1 cellular context compared by ENCODE assay signal in the genomic region with DNA sequence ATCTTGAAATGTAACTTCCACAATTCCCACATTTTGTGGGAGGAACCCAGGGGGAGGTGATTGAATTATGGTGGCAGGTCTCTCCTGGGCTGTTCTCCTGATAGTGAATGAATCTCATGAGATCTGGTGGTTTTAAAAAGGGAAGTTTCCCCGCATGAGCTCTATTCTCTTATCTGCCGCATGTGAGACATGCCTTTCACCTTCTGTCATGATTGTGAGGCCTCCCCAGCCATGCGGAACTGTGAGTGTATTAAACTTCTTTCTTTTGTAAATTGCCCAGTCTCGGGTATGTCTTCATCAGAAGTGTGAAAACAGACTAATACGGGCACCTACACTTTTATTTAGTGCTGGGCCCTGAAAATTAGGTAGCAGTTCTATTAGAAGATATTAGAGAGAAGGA.
TF ChIP-seq lines count a peak whose summit lies in the region.

No MANE protein-coding gene starts in this region.

TF ChIP-seq in GM12878, 131 proteins besides CTCF, POLR2A, EP300 and RAD21 (continued from another document):
- TF ChIP-seq, protein P1, sequence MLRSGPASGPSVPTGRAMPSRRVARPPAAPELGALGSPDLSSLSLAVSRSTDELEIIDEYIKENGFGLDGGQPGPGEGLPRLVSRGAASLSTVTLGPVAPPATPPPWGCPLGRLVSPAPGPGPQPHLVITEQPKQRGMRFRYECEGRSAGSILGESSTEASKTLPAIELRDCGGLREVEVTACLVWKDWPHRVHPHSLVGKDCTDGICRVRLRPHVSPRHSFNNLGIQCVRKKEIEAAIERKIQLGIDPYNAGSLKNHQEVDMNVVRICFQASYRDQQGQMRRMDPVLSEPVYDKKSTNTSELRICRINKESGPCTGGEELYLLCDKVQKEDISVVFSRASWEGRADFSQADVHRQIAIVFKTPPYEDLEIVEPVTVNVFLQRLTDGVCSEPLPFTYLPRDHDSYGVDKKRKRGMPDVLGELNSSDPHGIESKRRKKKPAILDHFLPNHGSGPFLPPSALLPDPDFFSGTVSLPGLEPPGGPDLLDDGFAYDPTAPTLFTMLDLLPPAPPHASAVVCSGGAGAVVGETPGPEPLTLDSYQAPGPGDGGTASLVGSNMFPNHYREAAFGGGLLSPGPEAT (IDR thresholded peaks at IDR 0.05; ENCODE audit: low read depth) = peak; percentile 60; the same call in 1 of the 2 replicates
- TF ChIP-seq, protein P2, sequence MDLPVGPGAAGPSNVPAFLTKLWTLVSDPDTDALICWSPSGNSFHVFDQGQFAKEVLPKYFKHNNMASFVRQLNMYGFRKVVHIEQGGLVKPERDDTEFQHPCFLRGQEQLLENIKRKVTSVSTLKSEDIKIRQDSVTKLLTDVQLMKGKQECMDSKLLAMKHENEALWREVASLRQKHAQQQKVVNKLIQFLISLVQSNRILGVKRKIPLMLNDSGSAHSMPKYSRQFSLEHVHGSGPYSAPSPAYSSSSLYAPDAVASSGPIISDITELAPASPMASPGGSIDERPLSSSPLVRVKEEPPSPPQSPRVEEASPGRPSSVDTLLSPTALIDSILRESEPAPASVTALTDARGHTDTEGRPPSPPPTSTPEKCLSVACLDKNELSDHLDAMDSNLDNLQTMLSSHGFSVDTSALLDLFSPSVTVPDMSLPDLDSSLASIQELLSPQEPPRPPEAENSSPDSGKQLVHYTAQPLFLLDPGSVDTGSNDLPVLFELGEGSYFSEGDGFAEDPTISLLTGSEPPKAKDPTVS (IDR thresholded peaks at IDR 0.05; ENCODE audit: low read depth, low read length) = no peak
- no peak for TF ChIP-seq TCF3 (IDR thresholded peaks at IDR 0.05; ENCODE audit: borderline replicate concordance, insufficient read depth, low read depth, low read length)
- no peak for TF ChIP-seq SPI1 (IDR thresholded peaks at IDR 0.05; ENCODE audit: borderline replicate concordance, insufficient read depth, low read depth, low read length)
- peak; percentile 29; the same call in 1 of the 2 replicates for TF ChIP-seq BACH1 (IDR thresholded peaks at IDR 0.05; ENCODE audit: borderline replicate concordance)
- TF ChIP-seq SUPT20H (IDR thresholded peaks at IDR 0.05; ENCODE audit: borderline replicate concordance, control insufficient read depth, low read depth, low read length) = no peak
- no peak for TF ChIP-seq YBX1 (IDR thresholded peaks at IDR 0.05)
- TF ChIP-seq, protein P3, sequence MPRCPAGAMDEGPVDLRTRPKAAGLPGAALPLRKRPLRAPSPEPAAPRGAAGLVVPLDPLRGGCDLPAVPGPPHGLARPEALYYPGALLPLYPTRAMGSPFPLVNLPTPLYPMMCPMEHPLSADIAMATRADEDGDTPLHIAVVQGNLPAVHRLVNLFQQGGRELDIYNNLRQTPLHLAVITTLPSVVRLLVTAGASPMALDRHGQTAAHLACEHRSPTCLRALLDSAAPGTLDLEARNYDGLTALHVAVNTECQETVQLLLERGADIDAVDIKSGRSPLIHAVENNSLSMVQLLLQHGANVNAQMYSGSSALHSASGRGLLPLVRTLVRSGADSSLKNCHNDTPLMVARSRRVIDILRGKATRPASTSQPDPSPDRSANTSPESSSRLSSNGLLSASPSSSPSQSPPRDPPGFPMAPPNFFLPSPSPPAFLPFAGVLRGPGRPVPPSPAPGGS (IDR thresholded peaks at IDR 0.05; ENCODE audit: borderline replicate concordance, insufficient read depth, low read depth, low read length, poor library complexity, severe bottlenecking) = no peak
- TF ChIP-seq RUNX3 (IDR thresholded peaks at IDR 0.05; ENCODE audit: low read length) = peak; percentile 50; the same call in 1 of the 2 replicates
- TF ChIP-seq, protein P4, sequence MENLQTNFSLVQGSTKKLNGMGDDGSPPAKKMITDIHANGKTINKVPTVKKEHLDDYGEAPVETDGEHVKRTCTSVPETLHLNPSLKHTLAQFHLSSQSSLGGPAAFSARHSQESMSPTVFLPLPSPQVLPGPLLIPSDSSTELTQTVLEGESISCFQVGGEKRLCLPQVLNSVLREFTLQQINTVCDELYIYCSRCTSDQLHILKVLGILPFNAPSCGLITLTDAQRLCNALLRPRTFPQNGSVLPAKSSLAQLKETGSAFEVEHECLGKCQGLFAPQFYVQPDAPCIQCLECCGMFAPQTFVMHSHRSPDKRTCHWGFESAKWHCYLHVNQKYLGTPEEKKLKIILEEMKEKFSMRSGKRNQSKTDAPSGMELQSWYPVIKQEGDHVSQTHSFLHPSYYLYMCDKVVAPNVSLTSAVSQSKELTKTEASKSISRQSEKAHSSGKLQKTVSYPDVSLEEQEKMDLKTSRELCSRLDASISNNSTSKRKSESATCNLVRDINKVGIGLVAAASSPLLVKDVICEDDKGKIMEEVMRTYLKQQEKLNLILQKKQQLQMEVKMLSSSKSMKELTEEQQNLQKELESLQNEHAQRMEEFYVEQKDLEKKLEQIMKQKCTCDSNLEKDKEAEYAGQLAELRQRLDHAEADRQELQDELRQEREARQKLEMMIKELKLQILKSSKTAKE (IDR thresholded peaks at IDR 0.05; ENCODE audit: low read depth, poor library complexity, severe bottlenecking) = peak; percentile 68
- no peak for TF ChIP-seq SIX5 (IDR thresholded peaks at IDR 0.05; ENCODE audit: low read depth, low read length, severe bottlenecking)
- no peak for TF ChIP-seq TAF1 (IDR thresholded peaks at IDR 0.05; ENCODE audit: borderline replicate concordance, low read depth, low read length)
- TF ChIP-seq BHLHE40 (IDR thresholded peaks at IDR 0.05; ENCODE audit: borderline replicate concordance in 1 of 2, low read depth in 2 of 2, low read length in 1 of 2) = peak; percentile 54 to 74; a peak in 3 of 4 replicates
- TF ChIP-seq ZZZ3 (IDR thresholded peaks at IDR 0.05; ENCODE audit: control insufficient read depth, insufficient read length, low read depth) = no peak
- no peak for TF ChIP-seq CHD1 (IDR thresholded peaks at IDR 0.05; ENCODE audit: low read depth, low read length)
- TF ChIP-seq POU2F2 (IDR thresholded peaks at IDR 0.05; ENCODE audit: borderline replicate concordance, low read depth, low read length) = no peak
- TF ChIP-seq, protein P5, sequence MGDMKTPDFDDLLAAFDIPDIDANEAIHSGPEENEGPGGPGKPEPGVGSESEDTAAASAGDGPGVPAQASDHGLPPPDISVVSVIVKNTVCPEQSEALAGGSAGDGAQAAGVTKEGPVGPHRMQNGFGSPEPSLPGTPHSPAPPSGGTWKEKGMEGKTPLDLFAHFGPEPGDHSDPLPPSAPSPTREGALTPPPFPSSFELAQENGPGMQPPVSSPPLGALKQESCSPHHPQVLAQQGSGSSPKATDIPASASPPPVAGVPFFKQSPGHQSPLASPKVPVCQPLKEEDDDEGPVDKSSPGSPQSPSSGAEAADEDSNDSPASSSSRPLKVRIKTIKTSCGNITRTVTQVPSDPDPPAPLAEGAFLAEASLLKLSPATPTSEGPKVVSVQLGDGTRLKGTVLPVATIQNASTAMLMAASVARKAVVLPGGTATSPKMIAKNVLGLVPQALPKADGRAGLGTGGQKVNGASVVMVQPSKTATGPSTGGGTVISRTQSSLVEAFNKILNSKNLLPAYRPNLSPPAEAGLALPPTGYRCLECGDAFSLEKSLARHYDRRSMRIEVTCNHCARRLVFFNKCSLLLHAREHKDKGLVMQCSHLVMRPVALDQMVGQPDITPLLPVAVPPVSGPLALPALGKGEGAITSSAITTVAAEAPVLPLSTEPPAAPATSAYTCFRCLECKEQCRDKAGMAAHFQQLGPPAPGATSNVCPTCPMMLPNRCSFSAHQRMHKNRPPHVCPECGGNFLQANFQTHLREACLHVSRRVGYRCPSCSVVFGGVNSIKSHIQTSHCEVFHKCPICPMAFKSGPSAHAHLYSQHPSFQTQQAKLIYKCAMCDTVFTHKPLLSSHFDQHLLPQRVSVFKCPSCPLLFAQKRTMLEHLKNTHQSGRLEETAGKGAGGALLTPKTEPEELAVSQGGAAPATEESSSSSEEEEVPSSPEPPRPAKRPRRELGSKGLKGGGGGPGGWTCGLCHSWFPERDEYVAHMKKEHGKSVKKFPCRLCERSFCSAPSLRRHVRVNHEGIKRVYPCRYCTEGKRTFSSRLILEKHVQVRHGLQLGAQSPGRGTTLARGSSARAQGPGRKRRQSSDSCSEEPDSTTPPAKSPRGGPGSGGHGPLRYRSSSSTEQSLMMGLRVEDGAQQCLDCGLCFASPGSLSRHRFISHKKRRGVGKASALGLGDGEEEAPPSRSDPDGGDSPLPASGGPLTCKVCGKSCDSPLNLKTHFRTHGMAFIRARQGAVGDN (IDR thresholded peaks at IDR 0.05) = peak; percentile 50; the same call in 1 of the 2 replicates
- peak; percentile 44 for TF ChIP-seq DPF2 (IDR thresholded peaks at IDR 0.05)
- no peak for TF ChIP-seq TCF7 (IDR thresholded peaks at IDR 0.05; ENCODE audit: borderline replicate concordance)
- TF ChIP-seq, protein P6, sequence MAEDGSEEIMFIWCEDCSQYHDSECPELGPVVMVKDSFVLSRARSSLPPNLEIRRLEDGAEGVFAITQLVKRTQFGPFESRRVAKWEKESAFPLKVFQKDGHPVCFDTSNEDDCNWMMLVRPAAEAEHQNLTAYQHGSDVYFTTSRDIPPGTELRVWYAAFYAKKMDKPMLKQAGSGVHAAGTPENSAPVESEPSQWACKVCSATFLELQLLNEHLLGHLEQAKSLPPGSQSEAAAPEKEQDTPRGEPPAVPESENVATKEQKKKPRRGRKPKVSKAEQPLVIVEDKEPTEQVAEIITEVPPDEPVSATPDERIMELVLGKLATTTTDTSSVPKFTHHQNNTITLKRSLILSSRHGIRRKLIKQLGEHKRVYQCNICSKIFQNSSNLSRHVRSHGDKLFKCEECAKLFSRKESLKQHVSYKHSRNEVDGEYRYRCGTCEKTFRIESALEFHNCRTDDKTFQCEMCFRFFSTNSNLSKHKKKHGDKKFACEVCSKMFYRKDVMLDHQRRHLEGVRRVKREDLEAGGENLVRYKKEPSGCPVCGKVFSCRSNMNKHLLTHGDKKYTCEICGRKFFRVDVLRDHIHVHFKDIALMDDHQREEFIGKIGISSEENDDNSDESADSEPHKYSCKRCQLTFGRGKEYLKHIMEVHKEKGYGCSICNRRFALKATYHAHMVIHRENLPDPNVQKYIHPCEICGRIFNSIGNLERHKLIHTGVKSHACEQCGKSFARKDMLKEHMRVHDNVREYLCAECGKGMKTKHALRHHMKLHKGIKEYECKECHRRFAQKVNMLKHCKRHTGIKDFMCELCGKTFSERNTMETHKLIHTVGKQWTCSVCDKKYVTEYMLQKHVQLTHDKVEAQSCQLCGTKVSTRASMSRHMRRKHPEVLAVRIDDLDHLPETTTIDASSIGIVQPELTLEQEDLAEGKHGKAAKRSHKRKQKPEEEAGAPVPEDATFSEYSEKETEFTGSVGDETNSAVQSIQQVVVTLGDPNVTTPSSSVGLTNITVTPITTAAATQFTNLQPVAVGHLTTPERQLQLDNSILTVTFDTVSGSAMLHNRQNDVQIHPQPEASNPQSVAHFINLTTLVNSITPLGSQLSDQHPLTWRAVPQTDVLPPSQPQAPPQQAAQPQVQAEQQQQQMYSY (CRISPR knock-in tag; IDR thresholded peaks at IDR 0.05) = no peak
- TF ChIP-seq, protein P7, sequence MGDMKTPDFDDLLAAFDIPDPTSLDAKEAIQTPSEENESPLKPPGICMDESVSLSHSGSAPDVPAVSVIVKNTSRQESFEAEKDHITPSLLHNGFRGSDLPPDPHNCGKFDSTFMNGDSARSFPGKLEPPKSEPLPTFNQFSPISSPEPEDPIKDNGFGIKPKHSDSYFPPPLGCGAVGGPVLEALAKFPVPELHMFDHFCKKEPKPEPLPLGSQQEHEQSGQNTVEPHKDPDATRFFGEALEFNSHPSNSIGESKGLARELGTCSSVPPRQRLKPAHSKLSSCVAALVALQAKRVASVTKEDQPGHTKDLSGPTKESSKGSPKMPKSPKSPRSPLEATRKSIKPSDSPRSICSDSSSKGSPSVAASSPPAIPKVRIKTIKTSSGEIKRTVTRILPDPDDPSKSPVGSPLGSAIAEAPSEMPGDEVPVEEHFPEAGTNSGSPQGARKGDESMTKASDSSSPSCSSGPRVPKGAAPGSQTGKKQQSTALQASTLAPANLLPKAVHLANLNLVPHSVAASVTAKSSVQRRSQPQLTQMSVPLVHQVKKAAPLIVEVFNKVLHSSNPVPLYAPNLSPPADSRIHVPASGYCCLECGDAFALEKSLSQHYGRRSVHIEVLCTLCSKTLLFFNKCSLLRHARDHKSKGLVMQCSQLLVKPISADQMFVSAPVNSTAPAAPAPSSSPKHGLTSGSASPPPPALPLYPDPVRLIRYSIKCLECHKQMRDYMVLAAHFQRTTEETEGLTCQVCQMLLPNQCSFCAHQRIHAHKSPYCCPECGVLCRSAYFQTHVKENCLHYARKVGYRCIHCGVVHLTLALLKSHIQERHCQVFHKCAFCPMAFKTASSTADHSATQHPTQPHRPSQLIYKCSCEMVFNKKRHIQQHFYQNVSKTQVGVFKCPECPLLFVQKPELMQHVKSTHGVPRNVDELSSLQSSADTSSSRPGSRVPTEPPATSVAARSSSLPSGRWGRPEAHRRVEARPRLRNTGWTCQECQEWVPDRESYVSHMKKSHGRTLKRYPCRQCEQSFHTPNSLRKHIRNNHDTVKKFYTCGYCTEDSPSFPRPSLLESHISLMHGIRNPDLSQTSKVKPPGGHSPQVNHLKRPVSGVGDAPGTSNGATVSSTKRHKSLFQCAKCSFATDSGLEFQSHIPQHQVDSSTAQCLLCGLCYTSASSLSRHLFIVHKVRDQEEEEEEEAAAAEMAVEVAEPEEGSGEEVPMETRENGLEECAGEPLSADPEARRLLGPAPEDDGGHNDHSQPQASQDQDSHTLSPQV (IDR thresholded peaks at IDR 0.05) = no peak
- TF ChIP-seq ETV6 (conservative IDR thresholded peaks at IDR 0.05 in 1 of 2, IDR thresholded peaks at IDR 0.05 in 1 of 2; ENCODE audit: borderline replicate concordance in 1 of 2, low read depth in 1 of 2) = no peak
- no peak for TF ChIP-seq NFIC (IDR thresholded peaks at IDR 0.05; ENCODE audit: low read depth, low read length)
- TF ChIP-seq, protein P8, sequence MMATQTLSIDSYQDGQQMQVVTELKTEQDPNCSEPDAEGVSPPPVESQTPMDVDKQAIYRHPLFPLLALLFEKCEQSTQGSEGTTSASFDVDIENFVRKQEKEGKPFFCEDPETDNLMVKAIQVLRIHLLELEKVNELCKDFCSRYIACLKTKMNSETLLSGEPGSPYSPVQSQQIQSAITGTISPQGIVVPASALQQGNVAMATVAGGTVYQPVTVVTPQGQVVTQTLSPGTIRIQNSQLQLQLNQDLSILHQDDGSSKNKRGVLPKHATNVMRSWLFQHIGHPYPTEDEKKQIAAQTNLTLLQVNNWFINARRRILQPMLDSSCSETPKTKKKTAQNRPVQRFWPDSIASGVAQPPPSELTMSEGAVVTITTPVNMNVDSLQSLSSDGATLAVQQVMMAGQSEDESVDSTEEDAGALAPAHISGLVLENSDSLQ (IDR thresholded peaks at IDR 0.05) = no peak
- peak; percentile 64 for TF ChIP-seq MTA2 (IDR thresholded peaks at IDR 0.05; ENCODE audit: low read depth)
- no peak for TF ChIP-seq NR2C2 (IDR thresholded peaks at IDR 0.05; ENCODE audit: borderline replicate concordance, control insufficient read depth, insufficient read length, low read depth)
- TF ChIP-seq, protein P9, sequence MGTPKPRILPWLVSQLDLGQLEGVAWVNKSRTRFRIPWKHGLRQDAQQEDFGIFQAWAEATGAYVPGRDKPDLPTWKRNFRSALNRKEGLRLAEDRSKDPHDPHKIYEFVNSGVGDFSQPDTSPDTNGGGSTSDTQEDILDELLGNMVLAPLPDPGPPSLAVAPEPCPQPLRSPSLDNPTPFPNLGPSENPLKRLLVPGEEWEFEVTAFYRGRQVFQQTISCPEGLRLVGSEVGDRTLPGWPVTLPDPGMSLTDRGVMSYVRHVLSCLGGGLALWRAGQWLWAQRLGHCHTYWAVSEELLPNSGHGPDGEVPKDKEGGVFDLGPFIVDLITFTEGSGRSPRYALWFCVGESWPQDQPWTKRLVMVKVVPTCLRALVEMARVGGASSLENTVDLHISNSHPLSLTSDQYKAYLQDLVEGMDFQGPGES (IDR thresholded peaks at IDR 0.05) = no peak
- peak; percentile 74; the same call in 1 of the 2 replicates for TF ChIP-seq PAX5 (IDR thresholded peaks at IDR 0.05; ENCODE audit: borderline replicate concordance, low read depth, low read length)
